ENCODE assay signal across 8 cellular contexts in the genomic region with DNA sequence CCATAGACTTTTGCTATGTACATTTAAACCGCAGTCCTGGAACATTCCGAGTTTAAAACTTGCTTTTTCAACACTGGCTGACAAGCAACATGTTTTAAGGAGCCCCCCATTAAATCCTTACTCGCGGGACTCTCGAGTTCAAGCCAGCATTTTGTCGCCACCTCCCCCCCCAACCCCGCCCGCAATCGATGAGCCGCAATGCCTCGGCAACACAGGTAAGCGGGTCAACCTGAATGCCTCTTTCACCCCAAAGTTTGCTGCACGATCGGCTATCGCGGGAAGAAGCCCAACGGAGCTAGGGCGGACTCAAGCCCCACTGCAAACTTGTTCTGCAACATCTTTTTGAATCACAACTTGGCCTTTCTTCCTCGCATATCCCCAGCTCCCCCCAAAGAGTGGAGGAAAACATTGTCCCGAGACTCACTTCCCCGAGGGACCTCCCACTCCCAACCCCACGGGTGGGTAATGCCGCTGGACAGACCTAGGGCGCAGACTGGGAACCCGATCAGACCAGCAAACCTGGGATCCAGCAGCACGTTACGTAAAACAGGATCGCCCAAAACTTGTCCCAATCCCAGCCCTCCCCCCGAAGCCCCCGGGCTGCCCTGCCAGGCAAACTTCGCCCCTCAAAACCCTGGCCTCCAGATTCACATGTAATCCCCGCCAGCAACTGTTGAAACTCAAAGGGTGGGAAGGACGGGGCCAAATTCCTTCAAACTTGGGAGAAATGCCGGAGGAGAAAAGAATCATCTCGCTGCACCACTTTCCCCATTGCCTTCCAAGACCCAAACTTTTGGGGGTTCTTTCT. TPM values are rescaled to one million over a fixed set of nuclear protein-coding genes. Genes with fewer than 3 reads are reported as not detected.
DNase-seq lines count a peak whose midpoint lies in the region; ATAC-seq and TF ChIP-seq lines count a peak whose summit lies in the region.

No MANE protein-coding gene starts in this region.

- peak in 1 of 5 donors; percentile 51 for DNase-seq in CD4-positive, alpha-beta memory T cell
- DNase-seq in Karpas-422 (peak; percentile 81), astrocyte of the spinal cord (ENCODE audit: low read depth, low spot score) (no peak), left lung (no peak), suprapubic skin (ENCODE audit: low spot score in 2 of 2) (peak in 1 of 2 donors; percentile 78), OCI-M2 (lab: John Stamatoyannopoulos, UW; ENCODE audit: unreplicated experiment) (no peak)

- peak overlapping the region; percentile 13; the same call in 1 of the 2 replicates for H2AFZ ChIP-seq in Karpas-422 (ENCODE audit: low read length)

- peaks cover 25 to 83% (median 41%) of the 10 kb centered on the region in 4 donors for H3K4me1 Mint-ChIP-seq in CD4-positive, alpha-beta memory T cell

- H3K4me3 ChIP-seq in CD4-positive, alpha-beta memory T cell (ENCODE audit: low read length in 2 of 2), result peak overlapping the region; percentile 98 to 100
- H3K4me3 ChIP-seq in Karpas-422 (ENCODE audit: low read length) (peak overlapping the region; percentile 86), astrocyte of the spinal cord (ENCODE audit: low read depth, low read length) (peak overlapping the region; percentile 96), left lung (peak overlapping the region; percentile 78 to 81), suprapubic skin (peak overlapping the region; percentile 66)

- peaks cover 36% of the 10 kb centered on the region for H3K79me2 ChIP-seq in Karpas-422 (ENCODE audit: low read length)

- CTCF ChIA-PET in CD4-positive, alpha-beta memory T cell (lab: Charles Lee; ENCODE audit: partially characterized antibody), result interaction anchor here (0.6 to 14.8 kb wide), 12 partner anchors 12 to 543 kb away, joined by 3 to 238 read pairs (median 6); no protein-coding TSS in a partner anchor

- H3K9me3 Mint-ChIP-seq in CD4-positive, alpha-beta memory T cell, result peaks cover 0 to 16% (median 0%) of the 10 kb centered on the region in 8 donors

- TF ChIP-seq CTCF in astrocyte of the spinal cord (IDR thresholded peaks at IDR 0.05; ENCODE audit: low read depth, low read length), result no peak
- TF ChIP-seq CTCF in left lung (IDR thresholded peaks at IDR 0.05), result no peak
- no peak for TF ChIP-seq CTCF in suprapubic skin (IDR thresholded peaks at IDR 0.05)

- no peak for TF ChIP-seq EP300 in suprapubic skin (IDR thresholded peaks at IDR 0.05)

- no peaks in the 10 kb centered on the region for H3K27me3 ChIP-seq in CD4-positive, alpha-beta memory T cell (ENCODE audit: insufficient read depth, low read length)
- H3K27me3 ChIP-seq in Karpas-422 (ENCODE audit: low read length) (no peaks in the 10 kb centered on the region), left lung (no peaks in the 10 kb centered on the region), suprapubic skin (no peaks in the 10 kb centered on the region)

- peaks cover 40 to 80% of the 10 kb centered on the region in 2 donors for H3K36me3 Mint-ChIP-seq in CD4-positive, alpha-beta memory T cell

- H3K4me2 ChIP-seq in Karpas-422 (ENCODE audit: low read depth, low read length, poor library complexity, severe bottlenecking), result peak overlapping the region; percentile 98

- WGBS in suprapubic skin, result under 1% methylated on average over 35 of the region's 35 CpGs

- H3K4me1 ChIP-seq in CD4-positive, alpha-beta memory T cell (ENCODE audit: insufficient read depth, low read length), result peaks cover 34% of the 10 kb centered on the region
- H3K4me1 ChIP-seq in Karpas-422 (ENCODE audit: low read length) (peaks cover 64% of the 10 kb centered on the region), left lung (peaks cover 18 to 44% of the 10 kb centered on the region in 2 donors), suprapubic skin (peaks cover 35% of the 10 kb centered on the region)

- H4K20me1 ChIP-seq in Karpas-422 (ENCODE audit: insufficient read depth, low read depth, low read length), result peaks cover 41% of the 10 kb centered on the region

- peak overlapping the region; percentile 99 for H3K27ac ChIP-seq in CD4-positive, alpha-beta memory T cell (ENCODE audit: low read depth, low read length)
- H3K27ac ChIP-seq in Karpas-422 (ENCODE audit: low read length) (peak overlapping the region; percentile 95), left lung (peak overlapping the region; percentile 100), suprapubic skin (peak overlapping the region; percentile 100)

- H3K27me3 Mint-ChIP-seq in CD4-positive, alpha-beta memory T cell, result peaks cover 0 to 8% of the 10 kb centered on the region in 2 donors

- H3K36me3 ChIP-seq in CD4-positive, alpha-beta memory T cell (ENCODE audit: insufficient read depth, low read length), result peaks cover 26% of the 10 kb centered on the region
- peaks cover 29% of the 10 kb centered on the region for H3K36me3 ChIP-seq in Karpas-422 (ENCODE audit: insufficient read depth, low read length)
- peaks cover 0 to 44% of the 10 kb centered on the region in 2 donors for H3K36me3 ChIP-seq in left lung
- peaks cover 36% of the 10 kb centered on the region for H3K36me3 ChIP-seq in suprapubic skin

- no peaks in the 10 kb centered on the region for H3K9me3 ChIP-seq in CD4-positive, alpha-beta memory T cell (ENCODE audit: control insufficient read depth in 1 of 2, low read length in 2 of 2)
- H3K9me3 ChIP-seq in Karpas-422 (ENCODE audit: low read length) (no peaks in the 10 kb centered on the region), left lung (no peaks in the 10 kb centered on the region), suprapubic skin (no peaks in the 10 kb centered on the region)

- TF ChIP-seq POLR2A in suprapubic skin (IDR thresholded peaks at IDR 0.05), result no peak

- intact Hi-C loops in CD4-positive, alpha-beta memory T cell (cut with micrococcal nuclease), result loop anchor here (2.0 to 5.0 kb wide), 3 partner anchors 361 to 975 kb away; a partner anchor contains a TSS
- intact Hi-C loops in left lung (cut with DNase I), result loop anchor here in 1 of 2 donors (10.0 kb wide), 1 partner anchor 397 kb away; no protein-coding TSS in a partner anchor

- H3K9me2 ChIP-seq in Karpas-422 (replicated peaks; ENCODE audit: insufficient read depth, low read length), result no peaks in the 10 kb centered on the region

- H3K9ac ChIP-seq in Karpas-422 (ENCODE audit: low read length), result peak overlapping the region; percentile 89

- peak overlapping the region; percentile 88 to 100 (median 94) for H3K4me3 Mint-ChIP-seq in CD4-positive, alpha-beta memory T cell

- no peak for ATAC-seq in left lung
- no peak for ATAC-seq in HG03571 (IDR thresholded peaks at IDR 0.05; ENCODE audit: unreplicated experiment)
- ATAC-seq in GM21576 (IDR thresholded peaks at IDR 0.05; ENCODE audit: unreplicated experiment), result no peak

- H3K27ac Mint-ChIP-seq in CD4-positive, alpha-beta memory T cell, result peak overlapping the region; percentile 99 to 100 (median 100)

- POLR2A ChIA-PET in CD4-positive, alpha-beta memory T cell (lab: Charles Lee; ENCODE audit: partially characterized antibody), result interaction anchor here (0.9 to 22.3 kb wide), 33 partner anchors 16 to 976 kb away, joined by 3 to 1973 read pairs (median 10); a partner anchor contains a TSS

- in situ Hi-C loops in astrocyte of the spinal cord (cut with HindIII; ENCODE audit: low sequenced_read_pairs), result no loop called here

RNA-seq across cellular contexts. Expression of a gene that starts 0.6 kb away (rescaled TPM):
- 100 to 1,000 TPM; 227 to 242 TPM for total RNA-seq in CD4-positive, alpha-beta memory T cell
- polyA plus RNA-seq in CD4-positive, alpha-beta memory T cell, result 100 to 1,000 TPM in 1 of 2 donors, 10 to 100 TPM in 1; 60.3 to 127 TPM
- total RNA-seq in Karpas-422 (2014; rRNA removed; shearing (Covaris generic); ENCODE audit: low replicate concordance), result 76.8 and 118 TPM in 2 replicates
- 100 to 1,000 TPM; 292 to 395 TPM for total RNA-seq in left lung
- 1,000 to 10,000 TPM; 1,382 to 1,995 (median 1,611) TPM for total RNA-seq in suprapubic skin
